In genomic region chr3:156677120-156677479, GRCh38 we compare ENCODE assay signal across 11 cellular contexts. TPM values are rescaled to one million over a fixed set of nuclear protein-coding genes. Genes with fewer than 3 reads are reported as not detected.
DNase-seq lines count a peak whose midpoint lies in the region; ATAC-seq and FAIRE-seq lines count a peak whose summit lies in the region.
"Had no signal": no experiment of that assay in that cellular context is flagged by ENCODE, and none has a peak within 500 bp of the region (broad histone marks: within the 10 kb centered on the region; RNA-seq: fewer than 3 reads in every experiment).

No MANE protein-coding gene starts in this region.

- 66 to 97% (median 69%) methylated on average over 1 of the region's 1 CpG for WGBS in small intestine, 3 donors

- no peak overlapping the region for H3K27ac ChIP-seq in effector memory CD4-positive, alpha-beta T cell (ENCODE audit: insufficient read depth, low read length, poor library complexity, severe bottlenecking)
- no peak overlapping the region for H3K27ac ChIP-seq in small intestine (ENCODE audit: low read depth in 1 of 2, low read length in 1 of 2)
- H3K27ac ChIP-seq: C4-2B, testis had no signal

- H3K36me3 ChIP-seq in effector memory CD4-positive, alpha-beta T cell (ENCODE audit: control insufficient read depth, insufficient read depth, low read length) = peaks cover 9% of the 10 kb centered on the region
- peaks cover 10 to 11% of the 10 kb centered on the region in 2 donors for H3K36me3 ChIP-seq in small intestine (ENCODE audit: control insufficient read depth in 2 of 2, insufficient read depth in 2 of 2, low read length in 2 of 2)

- no peaks in the 10 kb centered on the region for H3K27me3 ChIP-seq in effector memory CD4-positive, alpha-beta T cell (replicated peaks; ENCODE audit: control insufficient read depth, insufficient read depth, low read length, poor library complexity, severe bottlenecking)
- no peaks in the 10 kb centered on the region for H3K27me3 ChIP-seq in small intestine (ENCODE audit: control insufficient read depth in 2 of 2, insufficient read depth in 2 of 2, low read length in 2 of 2)
- H3K27me3 ChIP-seq: testis had no signal

- no peak for FAIRE-seq in small intestine (lab: Jason Lieb, UNC)

- no peak for ATAC-seq in HG03097 (IDR thresholded peaks at IDR 0.05; ENCODE audit: low FRiP score, unreplicated experiment)
- no peak for ATAC-seq in HG03432 (IDR thresholded peaks at IDR 0.05; ENCODE audit: unreplicated experiment)

- no peaks in the 10 kb centered on the region for H3K9me3 ChIP-seq in effector memory CD4-positive, alpha-beta T cell (ENCODE audit: control insufficient read depth, low read length)
- no peaks in the 10 kb centered on the region for H3K9me3 ChIP-seq in small intestine (ENCODE audit: control insufficient read depth, low read depth)
- H3K9me3 ChIP-seq: testis had no signal

- DNase-seq in activated CD4-positive, alpha-beta T cell treated with anti-CD3 and anti-CD28 coated beads for 48 hours = peak; percentile 34
- DNase-seq in activated CD4-positive, alpha-beta T cell treated with anti-CD3 and anti-CD28 coated beads for 1 hour = no peak
- DNase-seq in T follicular helper cell (ENCODE audit: low read depth) = peak; percentile 21
- DNase-seq in effector memory CD4-positive, alpha-beta T cell = peak in 2 of 3 donors; percentile 7 to 32
- DNase-seq in small intestine = peak; percentile 32
- DNase-seq in NK-92 treated with Interleukin-12 subunit alpha and Interleukin-12 subunit beta, amount 100 ng/mL, for 24 hours (lab: John Stamatoyannopoulos, UW) = no peak
- DNase-seq: Right ventricle myocardium superior, testis had no signal

- no peak overlapping the region for H3K4me3 ChIP-seq in effector memory CD4-positive, alpha-beta T cell (ENCODE audit: insufficient read depth, low read depth, low read length, poor library complexity, severe bottlenecking)
- peak overlapping the region in 1 of 2 donors; percentile 88 for H3K4me3 ChIP-seq in small intestine (ENCODE audit: low read depth in 1 of 2, low read length in 2 of 2)

- peaks cover 18% of the 10 kb centered on the region for H3K4me1 ChIP-seq in effector memory CD4-positive, alpha-beta T cell (ENCODE audit: control insufficient read depth, insufficient read depth, low read length, poor library complexity, severe bottlenecking)
- peaks cover 10 to 16% of the 10 kb centered on the region in 2 donors for H3K4me1 ChIP-seq in small intestine (ENCODE audit: control insufficient read depth in 2 of 2, insufficient read depth in 1 of 2, low read depth in 1 of 2, low read length in 1 of 2)

RNA-seq across cellular contexts. Expression of gene TIPARP, which starts 2.7 kb away (rescaled TPM):
- 10 to 100 TPM in 2 of 3 donors, 1 to 10 TPM in 1; 8.5 to 18.1 (median 13.2) TPM for polyA plus RNA-seq in small intestine

Comparison
In these comparisons a context has a peak if more than half of its experiments do, and no peak if none do; other contexts are left out.
1. DNase-seq: peak in activated CD4-positive, alpha-beta T cell treated with anti-CD3 and anti-CD28 coated beads for 48 hours (single experiment), T follicular helper cell (single experiment), effector memory CD4-positive, alpha-beta T cell (2 of 3) and small intestine (single experiment); none in activated CD4-positive, alpha-beta T cell treated with anti-CD3 and anti-CD28 coated beads for 1 hour (single experiment) and NK-92 treated with Interleukin-12 subunit alpha and Interleukin-12 subunit beta, amount 100 ng/mL, for 24 hours (single experiment).